8 cellular contexts compared by ENCODE assay signal in the genomic region with DNA sequence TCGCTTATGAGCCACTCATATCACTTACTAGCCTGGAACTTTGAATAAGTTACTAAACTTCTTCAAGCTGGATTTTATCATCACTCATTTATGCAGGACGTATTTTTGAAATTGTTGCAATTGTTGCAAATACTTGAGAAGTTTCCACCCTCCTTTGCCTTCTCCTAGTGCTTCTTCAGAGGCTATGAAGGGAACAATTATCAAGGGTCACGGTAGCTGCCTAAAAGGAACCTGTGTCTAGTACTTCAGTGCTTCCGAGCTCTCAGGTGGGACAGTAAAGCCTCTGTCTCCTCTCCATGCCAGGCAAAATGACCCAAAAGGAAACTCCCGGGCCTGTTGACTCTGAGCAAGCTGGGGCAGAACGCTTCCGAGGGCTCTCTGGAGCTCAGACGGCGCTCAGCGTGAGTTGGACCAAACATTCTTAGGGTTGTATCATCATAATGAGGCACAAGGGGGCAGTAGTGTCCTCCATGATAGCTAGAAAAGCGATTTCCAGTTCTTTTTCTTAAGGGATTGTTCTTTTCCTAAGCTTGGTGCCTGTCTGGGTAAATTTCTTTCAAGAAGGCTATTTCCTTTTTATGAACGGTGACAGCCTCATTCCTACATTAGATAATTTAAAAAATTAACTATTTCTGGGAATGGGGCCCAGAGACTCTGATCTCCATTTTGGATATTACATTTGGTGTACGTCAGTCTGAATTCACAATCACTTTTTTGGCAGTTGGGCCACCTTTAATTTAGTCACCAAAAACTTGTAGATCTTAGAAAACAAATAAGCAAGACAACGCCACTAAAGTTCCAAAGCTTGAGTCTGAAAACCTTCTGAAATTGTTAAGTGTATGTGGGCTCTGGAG.
DNase-seq lines count a peak whose midpoint lies in the region; ATAC-seq, FAIRE-seq and TF ChIP-seq lines count a peak whose summit lies in the region.

No MANE protein-coding gene starts in this region.

- H3K4me2 ChIP-seq in K562 (ENCODE audit: insufficient read depth, low read length): no peak overlapping the region

- CTCF ChIA-PET in K562 (lab: Yijun Ruan, JAX; ENCODE audit: low intra/inter-chr PET ratio): no interaction called here

- peak; percentile 30 to 57 for TF ChIP-seq RAD21 in K562 (CRISPR knock-in tag; conservative IDR thresholded peaks at IDR 0.05 in 1 of 2, IDR thresholded peaks at IDR 0.05 in 1 of 2)

- H3K79me2 ChIP-seq in K562 (ENCODE audit: control insufficient read depth, insufficient read depth, low read length): no peaks in the 10 kb centered on the region

- peak; percentile 68 for FAIRE-seq in K562 (lab: Jason Lieb, UNC)

- H3K9me3 ChIP-seq in NT2/D1 (ENCODE audit: insufficient read depth, low read length) (no peaks in the 10 kb centered on the region), K562 (replicated peaks; ENCODE audit: control insufficient read depth, insufficient read depth, low read depth, low read length) (no peaks in the 10 kb centered on the region), iPS DF 6.9 (ENCODE audit: control insufficient read depth, insufficient read depth, low read length) (no peaks in the 10 kb centered on the region)

- H3K36me3 ChIP-seq in NT2/D1 (ENCODE audit: insufficient read depth, insufficient read length, low read length): no peaks in the 10 kb centered on the region
- no peaks in the 10 kb centered on the region for H3K36me3 ChIP-seq in K562 (ENCODE audit: control insufficient read depth, insufficient read depth, low read length)
- no peaks in the 10 kb centered on the region for H3K36me3 ChIP-seq in iPS DF 6.9 (ENCODE audit: control insufficient read depth, insufficient read depth, low read length)

- peak; percentile 84 for ATAC-seq in GM19395 (IDR thresholded peaks at IDR 0.05; ENCODE audit: unreplicated experiment)
- ATAC-seq in K562: peak; percentile 96

- H4K20me1 ChIP-seq in K562 (replicated peaks; ENCODE audit: control insufficient read depth, insufficient read depth, low read length): no peaks in the 10 kb centered on the region

- H3K9ac ChIP-seq in NT2/D1 (ENCODE audit: insufficient read length, low read depth) (no peak overlapping the region), K562 (ENCODE audit: insufficient read depth in 1 of 2, low read depth in 2 of 2, low read length in 2 of 2) (no peak overlapping the region)

- DNase-seq in DMS114 treated with DMSO at 0.1 percent for 48 hours (lab: John Stamatoyannopoulos, UW; ENCODE audit: unreplicated experiment): peak; percentile 36
- DNase-seq in HT-29 (ENCODE audit: low spot score): peak; percentile 81
- peak; percentile 77 for DNase-seq in NT2/D1 (ENCODE audit: low read depth, low spot score)
- peak; percentile 49 to 60 (median 50) for DNase-seq in K562 (ENCODE audit: extremely low read depth in 1 of 4, low spot score in 3 of 4)
- DNase-seq in iPS DF 6.9 (ENCODE audit: low read depth, low spot score): peak; percentile 84
- peak; percentile 40 for DNase-seq in smooth muscle cell of the brain vasculature (ENCODE audit: low read depth, low spot score)
- no peak for DNase-seq in effector CD4-positive, alpha-beta T cell

- H3K4me3 ChIP-seq in NT2/D1 (ENCODE audit: insufficient read length, low read depth) (no peak overlapping the region), K562 (no peak overlapping the region), iPS DF 6.9 (ENCODE audit: low read length) (no peak overlapping the region)

- no peak for TF ChIP-seq POLR2A in K562 (conservative IDR thresholded peaks at IDR 0.05)

- WGBS in K562 (ENCODE audit: insufficient coverage, low coverage, missing lambda C conversion rate): 5% methylated on average over 14 of the region's 14 CpGs
- no CpG with 5 or more reads among the region's 14 CpGs for WGBS in iPS DF 6.9 (ENCODE audit: insufficient coverage, insufficient read length)

- no peak for TF ChIP-seq EP300 in K562 (IDR thresholded peaks at IDR 0.05; ENCODE audit: low read length)

- peak overlapping the region; percentile 85 for H2AFZ ChIP-seq in K562 (ENCODE audit: low read depth, low read length)

- intact Hi-C loops in K562 (cut with micrococcal nuclease): loop anchor here (1.0 to 5.0 kb wide), 2 partner anchors 694 to 995 kb away; no protein-coding TSS in a partner anchor

- in situ Hi-C loops in K562 (cut with MboI): loop anchor here (5.0 kb wide), 1 partner anchor 999 kb away; no protein-coding TSS in a partner anchor

- H3K27ac ChIP-seq in K562 (ENCODE audit: extremely low read depth, low read depth, low read length): no peak overlapping the region
- H3K27ac ChIP-seq in iPS DF 6.9 (ENCODE audit: low read length): no peak overlapping the region

- no peaks in the 10 kb centered on the region for H3K27me3 ChIP-seq in NT2/D1 (ENCODE audit: insufficient read depth, insufficient read length)
- H3K27me3 ChIP-seq in K562 (ENCODE audit: control insufficient read depth in 2 of 2, insufficient read depth in 2 of 2, low read length in 2 of 2): no peaks in the 10 kb centered on the region
- no peaks in the 10 kb centered on the region for H3K27me3 ChIP-seq in iPS DF 6.9 (ENCODE audit: control insufficient read depth, insufficient read depth, low read length)

- BruUV-seq in K562 (replicated peaks; lab: Mats Ljungman, UMichigan): no TSS peak

- POLR2A ChIA-PET in K562 (lab: Yijun Ruan, JAX): interaction anchor here (1.2 to 2.6 kb wide), 2 partner anchors 13 to 75 kb away, joined by 3 to 8 read pairs; no protein-coding TSS in a partner anchor

- H3K4me1 ChIP-seq in NT2/D1 (ENCODE audit: insufficient read depth, insufficient read length) (no peaks in the 10 kb centered on the region), K562 (replicated peaks in 1 of 2; ENCODE audit: control insufficient read depth in 2 of 2, insufficient read depth in 2 of 2, low read length in 2 of 2) (no peaks in the 10 kb centered on the region), iPS DF 6.9 (ENCODE audit: control insufficient read depth, insufficient read depth, low read length) (no peaks in the 10 kb centered on the region)

- H3K9me1 ChIP-seq in K562 (ENCODE audit: control insufficient read depth, insufficient read depth, low read length): no peaks in the 10 kb centered on the region

- peak; percentile 56 to 71 (median 70) for TF ChIP-seq CTCF in K562 (IDR thresholded peaks at IDR 0.05 in 2 of 3, conservative IDR thresholded peaks at IDR 0.05 in 1 of 3; ENCODE audit: insufficient read depth in 2 of 3, low read depth in 1 of 3, low read length in 3 of 3)

TF ChIP-seq in K562, 482 proteins besides CTCF, POLR2A, EP300 and RAD21:
- TF ChIP-seq RFX1 (IDR thresholded peaks at IDR 0.05) (no peak), SMC3 (conservative IDR thresholded peaks at IDR 0.05; ENCODE audit: insufficient read depth, low read depth, low read length) (peak; percentile 39; the same call in 1 of the 2 replicates), ZNF280A (IDR thresholded peaks at IDR 0.05; ENCODE audit: low read depth, partially characterized antibody) (no peak), STAT6 (CRISPR knock-in tag; IDR thresholded peaks at IDR 0.05) (no peak), ESRRA (IDR thresholded peaks at IDR 0.05; ENCODE audit: borderline replicate concordance, low read depth) (no peak), SPI1 (IDR thresholded peaks at IDR 0.05; ENCODE audit: borderline replicate concordance, low read depth, low read length) (no peak), FOXA1 (IDR thresholded peaks at IDR 0.05; ENCODE audit: borderline replicate concordance) (no peak)
